8 cellular contexts compared by ENCODE assay signal in the genomic region with DNA sequence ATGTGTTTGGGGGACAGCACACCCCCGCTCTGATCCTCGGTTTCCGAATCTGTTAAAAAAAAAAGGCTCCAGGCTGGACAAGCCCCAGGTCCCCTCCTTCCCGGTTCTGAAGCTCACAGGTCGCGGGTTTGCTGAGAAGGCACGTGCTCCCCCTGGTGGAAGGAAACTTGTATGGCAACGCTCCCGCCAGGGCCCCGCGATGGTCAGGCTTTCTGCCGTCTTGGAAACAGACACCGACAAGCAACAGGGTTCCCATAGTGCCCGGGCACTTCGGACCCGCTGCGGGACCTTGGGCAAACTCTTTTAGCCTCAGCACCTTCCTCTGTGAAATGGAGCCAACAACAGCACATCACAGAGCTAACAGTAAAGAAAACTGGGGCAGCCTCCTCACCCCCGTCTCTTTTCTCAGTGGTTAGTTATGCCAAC.
DNase-seq lines count a peak whose midpoint lies in the region; ATAC-seq and TF ChIP-seq lines count a peak whose summit lies in the region.

No MANE protein-coding gene starts in this region.

- no peak overlapping the region for H3K27ac Mint-ChIP-seq in T-cell

- H3K4me3 Mint-ChIP-seq in T-cell: no peak overlapping the region

- POLR2A ChIA-PET in GM10248 (lab: Yijun Ruan, JAX) (no interaction called here), T-cell (lab: Charles Lee) (no interaction called here)

- H3K27me3 Mint-ChIP-seq in T-cell: peaks cover 40 to 57% of the 10 kb centered on the region in 2 donors

- H3K36me3 Mint-ChIP-seq in T-cell: no peaks in the 10 kb centered on the region

- intact Hi-C loops in left ventricle myocardium superior (cut with micrococcal nuclease): loop anchor here (10.0 kb wide), 2 partner anchors 207 to 297 kb away; no protein-coding TSS in a partner anchor

- CTCF ChIA-PET in GM10248 (lab: Yijun Ruan, JAX) (interaction anchor here (0.5 to 10.2 kb wide), 53 partner anchors 11 to 449 kb away, joined by 3 to 204 read pairs (median 5); a partner anchor contains a TSS), T-cell (lab: Charles Lee) (interaction anchor here (0.7 to 2.3 kb wide), 9 partner anchors 9 to 329 kb away, joined by 3 to 10 read pairs (median 3); a partner anchor contains a TSS)

- peak; percentile 92 for TF ChIP-seq CTCF in GM10248 (IDR thresholded peaks at IDR 0.05; ENCODE audit: control extremely low read depth, extremely low read depth, low read depth, missing control alignments)
- peak; percentile 89 for TF ChIP-seq CTCF in retinal pigment epithelial cell (conservative IDR thresholded peaks at IDR 0.05; ENCODE audit: low read depth, low read length)

- DNase-seq in GM10248 (ENCODE audit: extremely low spot score): peak; percentile 83
- DNase-seq in NCI-H1436 treated with DMSO at 0.1 percent for 48 hours (lab: John Stamatoyannopoulos, UW): peak; percentile 17
- peak in 33 of 34 experiments; percentile 24 to 69 (median 54) for DNase-seq in T-cell
- peak; percentile 89 for DNase-seq in adipocyte (ENCODE audit: low read depth)
- peak; percentile 79 for DNase-seq in left ventricle myocardium superior
- no peak for DNase-seq in retinal pigment epithelial cell (ENCODE audit: low read depth)

- no peaks in the 10 kb centered on the region for H3K9me3 Mint-ChIP-seq in T-cell

- no peaks in the 10 kb centered on the region for H3K36me3 ChIP-seq in adipocyte (ENCODE audit: control insufficient read depth, insufficient read depth, low read length, severe bottlenecking)

- H3K4me3 ChIP-seq in adipocyte (ENCODE audit: low read length) (no peak overlapping the region), retinal pigment epithelial cell (ENCODE audit: low read length) (no peak overlapping the region)

- peaks cover 0 to 8% (median 0%) of the 10 kb centered on the region in 3 donors for H3K4me1 Mint-ChIP-seq in T-cell

- no peaks in the 10 kb centered on the region for H3K9me3 ChIP-seq in adipocyte (ENCODE audit: control insufficient read depth, low read length)

- peaks cover 68% of the 10 kb centered on the region for H3K27me3 ChIP-seq in adipocyte (replicated peaks; ENCODE audit: control insufficient read depth, insufficient read depth, low read length)

- ATAC-seq in T-cell (replicated peaks in 1 of 4) (peak; percentile 61 to 72 (median 62)), left ventricle myocardium superior (peak; percentile 67), GM18517 (IDR thresholded peaks at IDR 0.05; ENCODE audit: unreplicated experiment) (no peak), HG03045 (IDR thresholded peaks at IDR 0.05; ENCODE audit: unreplicated experiment) (no peak)

- no peak overlapping the region for H3K9ac ChIP-seq in adipocyte (ENCODE audit: low read length)

- H3K4me1 ChIP-seq in adipocyte (ENCODE audit: control insufficient read depth, insufficient read depth, low read length): no peaks in the 10 kb centered on the region

Comparison
In these comparisons a context has a peak if more than half of its experiments do, and no peak if none do; other contexts are left out.
1. ATAC-seq: peak in T-cell (4 of 4) and left ventricle myocardium superior (single experiment); none in GM18517 (single experiment) and HG03045 (single experiment).